In the genomic region with DNA sequence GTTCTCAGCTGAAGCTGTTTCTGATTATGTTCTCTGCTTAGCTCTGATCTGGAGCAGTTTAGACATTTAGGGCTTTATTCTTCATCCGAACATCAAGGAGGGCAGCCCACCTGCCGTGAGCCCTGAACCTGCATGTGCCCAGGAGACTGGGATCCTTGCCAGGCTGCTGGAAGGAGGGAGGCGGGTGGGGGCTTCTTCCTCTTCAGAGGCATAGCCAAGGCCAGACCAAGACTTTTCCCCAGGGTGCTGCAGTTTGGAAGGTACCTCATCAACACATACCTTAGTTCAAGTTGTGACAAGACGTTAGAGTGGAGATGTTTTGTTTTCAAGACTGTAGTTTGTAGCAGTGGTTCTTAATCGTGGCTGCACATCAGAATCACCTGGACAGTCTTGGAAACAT, we compare ENCODE assay signal across 20 cellular contexts.
"Had no signal": no experiment of that assay in that cellular context is flagged by ENCODE, and none has a peak within 500 bp of the region (broad histone marks: within the 10 kb centered on the region; RNA-seq: fewer than 3 reads in every experiment).

No MANE protein-coding gene starts in this region.

- H3K36me3 ChIP-seq: ascending aorta, lower lobe of right lung, sigmoid colon, spleen, thoracic aorta, upper lobe of right lung had no signal

- H3K36me3 Mint-ChIP-seq: natural killer cell treated with Interleukin-12 subunit alpha and Interleukin-12 subunit beta and Interleukin-15 and Interleukin-18, amount 100 ng/mL, for 72 hours had no signal

- H3K4me3 ChIP-seq: ascending aorta, hepatocyte, lower lobe of right lung, sigmoid colon, spleen, thoracic aorta, upper lobe of right lung had no signal

- H3K9me3 Mint-ChIP-seq: activated naive CD4-positive, alpha-beta T cell treated with anti-CD3 and anti-CD28 coated beads, Interleukin-2, amount 50 U/mL, for 24 hours; natural killer cell treated with Interleukin-12 subunit alpha and Interleukin-12 subunit beta and Interleukin-15 and Interleukin-18, amount 100 ng/mL, for 72 hours had no signal

- H3K4me1 ChIP-seq: ascending aorta had no signal

- H3K9me3 ChIP-seq: ascending aorta, lower lobe of right lung, sigmoid colon, thoracic aorta, upper lobe of right lung had no signal

- H3K27ac ChIP-seq: ascending aorta, hepatocyte, lower lobe of right lung, parathyroid adenoma, sigmoid colon, spleen, thoracic aorta, upper lobe of right lung, VCaP had no signal

- DNase-seq: activated CD4-positive, CD25-positive, alpha-beta regulatory T cell treated with anti-CD3 and anti-CD28 coated beads, Interleukin-2, amount 50 U/mL, for 72 hours; activated effector memory CD4-positive, alpha-beta T cell treated with anti-CD3 and anti-CD28 coated beads, Interleukin-2, amount 50 U/mL, for 16 hours; activated T-cell treated with anti-CD3 and anti-CD28 coated beads, Interleukin-2, amount 50 U/mL, for 72 hours; dermis blood vessel endothelial cell; effector memory CD8-positive, alpha-beta T cell; foreskin fibroblast; lower lobe of right lung; sigmoid colon; spleen; stimulated activated CD4-positive, alpha-beta T cell treated with anti-CD3 and anti-CD28 coated beads, Interleukin-4, amount 100 ng/mL, for 4 hours; T-helper 2 cell; upper lobe of right lung had no signal

- ATAC-seq: activated T-cell treated with anti-CD3 and anti-CD28 coated beads, Interleukin-2, amount 50 U/mL, for 72 hours; effector memory CD8-positive, alpha-beta T cell; lower lobe of right lung; natural killer cell treated with Interleukin-12 subunit alpha and Interleukin-12 subunit beta and Interleukin-15 and Interleukin-18, amount 100 ng/mL, for 72 hours; stimulated activated memory B cell treated with anti-CD40 and anti-IgM and Interleukin-4, amounts not matched to agents 10 μg/mL and 1 μg/mL and 100 μg/mL, for 72 hours; upper lobe of right lung had no signal

- H3K4me3 Mint-ChIP-seq: activated naive CD4-positive, alpha-beta T cell treated with anti-CD3 and anti-CD28 coated beads, Interleukin-2, amount 50 U/mL, for 24 hours; activated T-cell treated with anti-CD3 and anti-CD28 coated beads, Interleukin-2, amount 50 U/mL, for 72 hours; effector memory CD8-positive, alpha-beta T cell; natural killer cell treated with Interleukin-12 subunit alpha and Interleukin-12 subunit beta and Interleukin-15 and Interleukin-18, amount 100 ng/mL, for 72 hours; stimulated activated memory B cell treated with anti-CD40 and anti-IgM and Interleukin-4, amounts not matched to agents 10 μg/mL and 1 μg/mL and 100 μg/mL, for 72 hours had no signal

- H3K27ac Mint-ChIP-seq: activated naive CD4-positive, alpha-beta T cell treated with anti-CD3 and anti-CD28 coated beads, Interleukin-2, amount 50 U/mL, for 24 hours; activated T-cell treated with anti-CD3 and anti-CD28 coated beads, Interleukin-2, amount 50 U/mL, for 72 hours; stimulated activated memory B cell treated with anti-CD40 and anti-IgM and Interleukin-4, amounts not matched to agents 10 μg/mL and 1 μg/mL and 100 μg/mL, for 72 hours had no signal

- H3K27me3 Mint-ChIP-seq: effector memory CD8-positive, alpha-beta T cell; stimulated activated memory B cell treated with anti-CD40 and anti-IgM and Interleukin-4, amounts not matched to agents 10 μg/mL and 1 μg/mL and 100 μg/mL, for 72 hours had no signal

- H3K27me3 ChIP-seq: ascending aorta, hepatocyte, sigmoid colon, spleen, upper lobe of right lung had no signal
